ENCODE assay signal across 10 cellular contexts in genomic region chr12:108850854-108851573, GRCh38. TPM values are rescaled to one million over a fixed set of nuclear protein-coding genes. Genes with fewer than 3 reads are reported as not detected.
DNase-seq lines count a peak whose midpoint lies in the region; ATAC-seq, FAIRE-seq and TF ChIP-seq lines count a peak whose summit lies in the region.
"Had no signal": no experiment of that assay in that cellular context is flagged by ENCODE, and none has a peak within 500 bp of the region (broad histone marks: within the 10 kb centered on the region; RNA-seq: fewer than 3 reads in every experiment).

No MANE protein-coding gene starts in this region.

- peak overlapping the region; percentile 70 for H3K27ac Mint-ChIP-seq in T-helper 17 cell

- no peak overlapping the region for H3K4me3 Mint-ChIP-seq in T-helper 17 cell

- DNase-seq in T-helper 17 cell (no peak), left ventricle myocardium superior (peak; percentile 66), upper lobe of right lung (no peak), small intestine (no peak), GDM1 (lab: John Stamatoyannopoulos, UW) (no peak), NCI-H1092 treated with DMSO at 0.1 percent for 48 hours (lab: John Stamatoyannopoulos, UW) (no peak)

- peaks cover 19% of the 10 kb centered on the region for H3K4me1 Mint-ChIP-seq in T-helper 17 cell

- H3K4me1 ChIP-seq in upper lobe of right lung = peaks cover 77% of the 10 kb centered on the region
- H3K4me1 ChIP-seq in small intestine (ENCODE audit: control insufficient read depth in 2 of 2, insufficient read depth in 1 of 2, low read depth in 1 of 2, low read length in 1 of 2) = no peaks in the 10 kb centered on the region

- H3K9me3 ChIP-seq in T-helper 17 cell (ENCODE audit: control insufficient read depth, low read length, poor library complexity, severe bottlenecking) = no peaks in the 10 kb centered on the region
- H3K9me3 ChIP-seq in upper lobe of right lung = no peaks in the 10 kb centered on the region
- H3K9me3 ChIP-seq in small intestine (ENCODE audit: control insufficient read depth, low read depth) = no peaks in the 10 kb centered on the region

- intact Hi-C loops in left ventricle myocardium superior (cut with micrococcal nuclease) (no loop called here), upper lobe of right lung (cut with DNase I) (no loop called here)

- FAIRE-seq in small intestine (lab: Jason Lieb, UNC) = no peak
- FAIRE-seq: islet of Langerhans had no signal

- WGBS in small intestine, 3 donors = 65 to 85% (median 81%) methylated on average over 7 to 9 of the region's 9 CpGs

- peaks cover 4% of the 10 kb centered on the region for H3K36me3 Mint-ChIP-seq in T-helper 17 cell (ENCODE audit: low read depth)

- peak; percentile 25 for TF ChIP-seq CTCF in upper lobe of right lung (IDR thresholded peaks at IDR 0.05)

- H3K27ac ChIP-seq in upper lobe of right lung (peak overlapping the region; percentile 94), small intestine (ENCODE audit: low read depth in 1 of 2, low read length in 1 of 2) (peak overlapping the region in 1 of 2 donors; percentile 52)

- H3K27me3 Mint-ChIP-seq in T-helper 17 cell = no peaks in the 10 kb centered on the region

- no peaks in the 10 kb centered on the region for H3K27me3 ChIP-seq in upper lobe of right lung
- no peaks in the 10 kb centered on the region for H3K27me3 ChIP-seq in small intestine (ENCODE audit: control insufficient read depth in 2 of 2, insufficient read depth in 2 of 2, low read length in 2 of 2)

- H3K4me3 ChIP-seq in upper lobe of right lung = peak overlapping the region; percentile 17
- no peak overlapping the region for H3K4me3 ChIP-seq in small intestine (ENCODE audit: low read depth in 1 of 2, low read length in 2 of 2)

- ATAC-seq in GM18498 (IDR thresholded peaks at IDR 0.05; ENCODE audit: unreplicated experiment) (peak; percentile 50), HG02870 (IDR thresholded peaks at IDR 0.05; ENCODE audit: unreplicated experiment) (peak; percentile 66), T-helper 17 cell (peak; percentile 27), left ventricle myocardium superior (peak; percentile 50), upper lobe of right lung (peak; percentile 72)

- H3K36me3 ChIP-seq in upper lobe of right lung = peaks cover 33% of the 10 kb centered on the region
- H3K36me3 ChIP-seq in small intestine (ENCODE audit: control insufficient read depth in 2 of 2, insufficient read depth in 2 of 2, low read length in 2 of 2) = peaks cover 5 to 7% of the 10 kb centered on the region in 2 donors

RNA-seq across cellular contexts. Expression of gene SSH1, which starts 6.4 kb away (rescaled TPM):
- total RNA-seq in T-helper 17 cell (10 to 100 TPM; 22.3 to 31.2 TPM), left ventricle myocardium superior (31.2 TPM), upper lobe of right lung (46.0 TPM)
- polyA plus RNA-seq in small intestine = 1 to 10 TPM; 1.6 to 7.0 (median 2.2) TPM

RNA-seq across cellular contexts. Expression of gene DAO, which starts 28.9 kb away (rescaled TPM):
- total RNA-seq in T-helper 17 cell = not detected
- total RNA-seq in left ventricle myocardium superior = not detected
- 0.26 TPM for total RNA-seq in upper lobe of right lung
- polyA plus RNA-seq in small intestine = not detected
- total RNA-seq: NCI-H460 had no signal
